In genomic region chr10:97024181-97025073, GRCh38 we compare ENCODE assay signal across 9 cellular contexts.
DNase-seq lines count a peak whose midpoint lies in the region; ATAC-seq and TF ChIP-seq lines count a peak whose summit lies in the region.
"Had no signal": no experiment of that assay in that cellular context is flagged by ENCODE, and none has a peak within 500 bp of the region (broad histone marks: within the 10 kb centered on the region; RNA-seq: fewer than 3 reads in every experiment).

No MANE protein-coding gene starts in this region.

- H3K27ac ChIP-seq in CD4-positive, alpha-beta T cell (ENCODE audit: low read depth, low read length): no peak overlapping the region
- peak overlapping the region in 2 of 4 donors; percentile 20 to 21 for H3K27ac ChIP-seq in transverse colon

- H3K36me3 ChIP-seq in skeletal muscle satellite cell (ENCODE audit: insufficient read depth, low read length) (no peaks in the 10 kb centered on the region), transverse colon (no peaks in the 10 kb centered on the region)

- CTCF ChIA-PET in CD4-positive, alpha-beta T cell (lab: Charles Lee): interaction anchor here (1.1 to 1.9 kb wide), 3 partner anchors 13 to 22 kb away, joined by 4 to 8 read pairs (median 7); no protein-coding TSS in a partner anchor

- H3K4me3 Mint-ChIP-seq in CD4-positive, alpha-beta T cell: no peak overlapping the region
- H3K4me3 Mint-ChIP-seq: IgD-negative memory B cell had no signal

- H3K4me2 ChIP-seq in skeletal muscle satellite cell (ENCODE audit: low read length): peak overlapping the region; percentile 74

- H3K27me3 ChIP-seq in skeletal muscle satellite cell (ENCODE audit: control insufficient read depth, insufficient read depth, low read length) (peaks cover 14% of the 10 kb centered on the region), transverse colon (no peaks in the 10 kb centered on the region)
- no peaks in the 10 kb centered on the region for H3K27me3 ChIP-seq in CD4-positive, alpha-beta T cell (ENCODE audit: control insufficient read depth, insufficient read depth, low read length)

- 36 to 44% methylated on average over 9 to 13 of the region's 13 CpGs for WGBS in transverse colon (ENCODE audit: low coverage in 1 of 2), 2 donors

- H3K9me3 Mint-ChIP-seq in CD4-positive, alpha-beta T cell: no peaks in the 10 kb centered on the region
- H3K9me3 Mint-ChIP-seq: IgD-negative memory B cell had no signal

- H3K27me3 Mint-ChIP-seq in CD4-positive, alpha-beta T cell: no peaks in the 10 kb centered on the region

- in situ Hi-C loops in transverse colon (cut with MboI; ENCODE audit: low pct_ligation_motif_present in 1 of 4, low pct_unique_long_range_greater_than_20kb in 1 of 4, low sequenced_read_pairs in 3 of 4): loop anchor here in 3 of 4 donors (25.0 kb wide), 3 partner anchors 262 to 612 kb away; no protein-coding TSS in a partner anchor

- H3K4me3 ChIP-seq in skeletal muscle satellite cell (ENCODE audit: low read length) (peak overlapping the region; percentile 43), transverse colon (no peak overlapping the region)

- intact Hi-C loops in CD4-positive, alpha-beta T cell (cut with DNase I, micrococcal nuclease): loop anchor here (2.0 to 10.0 kb wide), 4 partner anchors 260 to 628 kb away; no protein-coding TSS in a partner anchor
- intact Hi-C loops in transverse colon (cut with DNase I; ENCODE audit: low total_unique reads): no loop called here

- peaks cover 7% of the 10 kb centered on the region for H3K9me3 ChIP-seq in skeletal muscle satellite cell (replicated peaks; ENCODE audit: low read length)
- no peaks in the 10 kb centered on the region for H3K9me3 ChIP-seq in CD4-positive, alpha-beta T cell (ENCODE audit: control insufficient read depth, low read length)
- no peaks in the 10 kb centered on the region for H3K9me3 ChIP-seq in transverse colon

- H3K27ac Mint-ChIP-seq in CD4-positive, alpha-beta T cell: no peak overlapping the region

- no peaks in the 10 kb centered on the region for H3K36me3 Mint-ChIP-seq in CD4-positive, alpha-beta T cell (ENCODE audit: low read depth)
- H3K36me3 Mint-ChIP-seq: IgD-negative memory B cell had no signal

- DNase-seq in GM19240 (ENCODE audit: insufficient read length, low spot score) (peak; percentile 25), glomerular endothelial cell (ENCODE audit: extremely low read depth, low read depth, low spot score) (peak; percentile 10), activated gamma-delta T cell (lab: John Stamatoyannopoulos, UW) (no peak), transverse colon (no peak), pons (ENCODE audit: low spot score) (no peak)
- DNase-seq in CD4-positive, alpha-beta T cell: no peak

- TF ChIP-seq EP300 in transverse colon (IDR thresholded peaks at IDR 0.05; ENCODE audit: low read depth): no peak

- ATAC-seq in SK-N-SH treated with all-trans-retinoic acid at 6 μM for 48 hours: peak; percentile 79
- no peak for ATAC-seq in CD4-positive, alpha-beta T cell (ENCODE audit: poor library complexity)

- H3K4me1 ChIP-seq in skeletal muscle satellite cell (ENCODE audit: control insufficient read depth, insufficient read depth, low read length) (peaks cover 26% of the 10 kb centered on the region), transverse colon (peaks cover 13 to 19% (median 16%) of the 10 kb centered on the region in 4 donors)

- TF ChIP-seq POLR2A in transverse colon (IDR thresholded peaks at IDR 0.05): no peak

- peak overlapping the region; percentile 57 for H3K9ac ChIP-seq in skeletal muscle satellite cell (ENCODE audit: low read depth, low read length)

- POLR2A ChIA-PET in CD4-positive, alpha-beta T cell (lab: Charles Lee): no interaction called here

- no peaks in the 10 kb centered on the region for H3K4me1 Mint-ChIP-seq in CD4-positive, alpha-beta T cell (ENCODE audit: low read depth)

- no peak for TF ChIP-seq CTCF in CD4-positive, alpha-beta T cell (IDR thresholded peaks at IDR 0.05)
- no peak for TF ChIP-seq CTCF in transverse colon (IDR thresholded peaks at IDR 0.05)

TF ChIP-seq in SK-N-SH treated with all-trans-retinoic acid at 6 μM for 48 hours, 23 proteins besides CTCF, POLR2A, EP300 and RAD21 (continues in another document):
- TF ChIP-seq ZNF8 (CRISPR knock-in tag; IDR thresholded peaks at IDR 0.05): no peak
- TF ChIP-seq OSR1 (CRISPR knock-in tag; IDR thresholded peaks at IDR 0.05): no peak
- no peak for TF ChIP-seq PATZ1 (CRISPR knock-in tag; IDR thresholded peaks at IDR 0.05; ENCODE audit: borderline replicate concordance)
- no peak for TF ChIP-seq ARNTL (CRISPR knock-in tag; IDR thresholded peaks at IDR 0.05; ENCODE audit: borderline replicate concordance, low read depth)
- no peak for TF ChIP-seq ZC3H10 (CRISPR knock-in tag; IDR thresholded peaks at IDR 0.05)
- TF ChIP-seq GLIS3 (CRISPR knock-in tag; IDR thresholded peaks at IDR 0.05): no peak
- TF ChIP-seq ZFP30 (CRISPR knock-in tag; IDR thresholded peaks at IDR 0.05): no peak
- no peak for TF ChIP-seq ESRRG (CRISPR knock-in tag; IDR thresholded peaks at IDR 0.05)
- TF ChIP-seq, protein P1, sequence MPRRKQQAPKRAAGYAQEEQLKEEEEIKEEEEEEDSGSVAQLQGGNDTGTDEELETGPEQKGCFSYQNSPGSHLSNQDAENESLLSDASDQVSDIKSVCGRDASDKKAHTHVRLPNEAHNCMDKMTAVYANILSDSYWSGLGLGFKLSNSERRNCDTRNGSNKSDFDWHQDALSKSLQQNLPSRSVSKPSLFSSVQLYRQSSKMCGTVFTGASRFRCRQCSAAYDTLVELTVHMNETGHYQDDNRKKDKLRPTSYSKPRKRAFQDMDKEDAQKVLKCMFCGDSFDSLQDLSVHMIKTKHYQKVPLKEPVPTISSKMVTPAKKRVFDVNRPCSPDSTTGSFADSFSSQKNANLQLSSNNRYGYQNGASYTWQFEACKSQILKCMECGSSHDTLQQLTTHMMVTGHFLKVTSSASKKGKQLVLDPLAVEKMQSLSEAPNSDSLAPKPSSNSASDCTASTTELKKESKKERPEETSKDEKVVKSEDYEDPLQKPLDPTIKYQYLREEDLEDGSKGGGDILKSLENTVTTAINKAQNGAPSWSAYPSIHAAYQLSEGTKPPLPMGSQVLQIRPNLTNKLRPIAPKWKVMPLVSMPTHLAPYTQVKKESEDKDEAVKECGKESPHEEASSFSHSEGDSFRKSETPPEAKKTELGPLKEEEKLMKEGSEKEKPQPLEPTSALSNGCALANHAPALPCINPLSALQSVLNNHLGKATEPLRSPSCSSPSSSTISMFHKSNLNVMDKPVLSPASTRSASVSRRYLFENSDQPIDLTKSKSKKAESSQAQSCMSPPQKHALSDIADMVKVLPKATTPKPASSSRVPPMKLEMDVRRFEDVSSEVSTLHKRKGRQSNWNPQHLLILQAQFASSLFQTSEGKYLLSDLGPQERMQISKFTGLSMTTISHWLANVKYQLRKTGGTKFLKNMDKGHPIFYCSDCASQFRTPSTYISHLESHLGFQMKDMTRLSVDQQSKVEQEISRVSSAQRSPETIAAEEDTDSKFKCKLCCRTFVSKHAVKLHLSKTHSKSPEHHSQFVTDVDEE (CRISPR knock-in tag; IDR thresholded peaks at IDR 0.05): no peak
- TF ChIP-seq ZNF565 (CRISPR knock-in tag; conservative IDR thresholded peaks at IDR 0.05; ENCODE audit: low read depth): no peak
- no peak for TF ChIP-seq TOX (CRISPR knock-in tag; IDR thresholded peaks at IDR 0.05; ENCODE audit: borderline replicate concordance)
- TF ChIP-seq CSDC2 (CRISPR knock-in tag; IDR thresholded peaks at IDR 0.05): no peak
- TF ChIP-seq BACH2 (CRISPR knock-in tag; IDR thresholded peaks at IDR 0.05; ENCODE audit: borderline replicate concordance): no peak
- no peak for TF ChIP-seq ZFP3 (CRISPR knock-in tag; IDR thresholded peaks at IDR 0.05)
- TF ChIP-seq CSRNP3 (CRISPR knock-in tag; IDR thresholded peaks at IDR 0.05): no peak
- no peak for TF ChIP-seq SNAI2 (CRISPR knock-in tag; IDR thresholded peaks at IDR 0.05)
- TF ChIP-seq PPARA (CRISPR knock-in tag; IDR thresholded peaks at IDR 0.05; ENCODE audit: borderline replicate concordance): no peak

Comparison
In these comparisons a context has a peak if more than half of its experiments do, and no peak if none do; other contexts are left out.
1. DNase-seq: peak in GM19240 (single experiment) and glomerular endothelial cell (single experiment); none in activated gamma-delta T cell (single experiment), CD4-positive, alpha-beta T cell (0 of 10), transverse colon (single experiment) and pons (single experiment).